In genomic region chr9:100411472-100412270, GRCh38 we compare ENCODE assay signal across 8 cellular contexts. TPM values are rescaled to one million over a fixed set of nuclear protein-coding genes. Genes with fewer than 3 reads are reported as not detected.
DNase-seq lines count a peak whose midpoint lies in the region; ATAC-seq and TF ChIP-seq lines count a peak whose summit lies in the region.

No MANE protein-coding gene starts in this region.

- ATAC-seq in GM21360 (IDR thresholded peaks at IDR 0.05; ENCODE audit: unreplicated experiment) (peak; percentile 99), mucosa of descending colon (peak; percentile 100)

- intact Hi-C loops in mucosa of descending colon (cut with DNase I, micrococcal nuclease) = no loop called here

- no peaks in the 10 kb centered on the region for H3K9me3 ChIP-seq in mucosa of descending colon

- H3K36me3 ChIP-seq in mucosa of descending colon (ENCODE audit: low read depth) = no peaks in the 10 kb centered on the region

- peak; percentile 93 for DNase-seq in COLO668 (lab: John Stamatoyannopoulos, UW; ENCODE audit: unreplicated experiment)
- peak; percentile 77 for DNase-seq in HT1080 (ENCODE audit: low read depth)
- peak; percentile 70 for DNase-seq in NOMO-1 treated with dmso at 0.1 percent for 144 hours (lab: John Stamatoyannopoulos, UW; ENCODE audit: unreplicated experiment)
- peak; percentile 87 for DNase-seq in activated T-cell treated with anti-CD3 and anti-CD28 coated beads for 24 hours (ENCODE audit: low read depth)
- DNase-seq in epithelial cell of proximal tubule (ENCODE audit: low read depth) = peak; percentile 51
- DNase-seq in mucosa of descending colon = peak; percentile 92 to 94 (median 93)
- peak; percentile 72 to 81 for DNase-seq in stimulated activated CD8-positive, alpha-beta memory T cell treated with anti-CD3 and anti-CD28 coated beads, Interleukin-2, amount 100 ng/mL, for 48 hours (ENCODE audit: low read depth in 2 of 2)

- TF ChIP-seq CTCF in epithelial cell of proximal tubule (conservative IDR thresholded peaks at IDR 0.05; ENCODE audit: low read depth, low read length) (no peak), mucosa of descending colon (IDR thresholded peaks at IDR 0.05) (no peak)

- H3K4me1 ChIP-seq in mucosa of descending colon (ENCODE audit: low read depth) = no peaks in the 10 kb centered on the region

- H3K4me3 ChIP-seq in epithelial cell of proximal tubule (ENCODE audit: low read depth, low read length) (peak overlapping the region; percentile 55), mucosa of descending colon (no peak overlapping the region)

RNA-seq across cellular contexts. Expression of gene MSANTD3, which starts 15.3 kb away (rescaled TPM):
- 126 TPM in 2 replicates for total RNA-seq in HT1080 (2014; rRNA removed; shearing (Covaris generic))
- polyA plus RNA-seq in HT1080 (2015; cell fraction: cytosol; rRNA removed) = 112 and 117 TPM in 2 replicates
- 49.2 and 52.9 TPM in 2 replicates for polyA plus RNA-seq in HT1080 (2015; cell fraction: nucleus; rRNA removed)
- total RNA-seq in epithelial cell of proximal tubule = 74.4 and 105 TPM in 2 replicates
- total RNA-seq in mucosa of descending colon = 10 to 100 TPM in 2 of 3 donors, 1 to 10 TPM in 1; 6.2 to 18.1 (median 10.5) TPM

RNA-seq across cellular contexts. Expression of gene TEX10, which starts 58.9 kb away (rescaled TPM):
- 81.5 and 92.8 TPM in 2 replicates for total RNA-seq in HT1080 (2014; rRNA removed; shearing (Covaris generic))
- 49.9 and 56.6 TPM in 2 replicates for polyA plus RNA-seq in HT1080 (2015; cell fraction: cytosol; rRNA removed)
- polyA plus RNA-seq in HT1080 (2015; cell fraction: nucleus; rRNA removed) = 84.2 and 90.2 TPM in 2 replicates
- 25.9 and 42.6 TPM in 2 replicates for total RNA-seq in epithelial cell of proximal tubule
- total RNA-seq in mucosa of descending colon = 10 to 100 TPM in 2 of 3 donors, 1 to 10 TPM in 1; 8.1 to 11.6 (median 11.0) TPM
